Comparison of ENCODE assay signal across 10 cellular contexts in the genomic region with DNA sequence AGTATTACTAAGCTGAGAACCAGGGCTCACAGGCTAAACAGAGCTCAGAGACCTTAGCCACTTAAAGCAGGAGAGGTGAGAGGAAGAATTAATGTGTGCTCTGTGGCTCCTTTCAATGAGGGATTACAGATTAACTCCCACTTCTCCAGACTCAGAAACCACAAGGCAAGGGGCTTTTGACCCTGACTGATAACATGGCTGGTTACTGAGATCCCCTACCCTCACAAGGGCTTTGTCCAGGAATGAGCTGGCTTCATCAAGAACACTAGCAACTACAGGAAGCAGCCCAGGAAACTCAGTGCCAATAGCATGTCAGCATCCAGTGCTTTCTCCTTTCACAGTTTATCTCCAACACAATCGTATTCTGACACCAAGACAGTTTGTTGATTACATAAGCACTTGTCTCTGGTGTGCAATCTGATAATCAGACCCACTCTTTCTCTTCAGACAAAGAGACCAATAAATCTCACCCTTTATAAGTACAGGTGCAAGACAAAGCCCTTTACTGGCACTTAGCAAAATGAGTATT. TPM values are rescaled to one million over a fixed set of nuclear protein-coding genes. Genes with fewer than 3 reads are reported as not detected.
A peak's percentile ranks its signal among the peaks of the same experiment; 100 is the strongest.
DNase-seq lines count a peak whose midpoint lies in the region; ATAC-seq and TF ChIP-seq lines count a peak whose summit lies in the region.
"Had no signal": no experiment of that assay in that cellular context is flagged by ENCODE, and none has a peak within 500 bp of the region (broad histone marks: within the 10 kb centered on the region; RNA-seq: fewer than 3 reads in every experiment).

No MANE protein-coding gene starts in this region.

- H3K27ac ChIP-seq in endodermal cell (ENCODE audit: low read depth, low read length): no peak overlapping the region
- H3K27ac ChIP-seq in heart left ventricle: no peak overlapping the region
- H3K27ac ChIP-seq: left lung had no signal

- H3K27me3 ChIP-seq in endodermal cell (ENCODE audit: control insufficient read depth, insufficient read depth, low read length, poor library complexity, severe bottlenecking) (no peaks in the 10 kb centered on the region), heart left ventricle (no peaks in the 10 kb centered on the region)
- H3K27me3 ChIP-seq: BE2C, left lung had no signal

- H3K4me1 Mint-ChIP-seq in endodermal cell: peaks cover 43% of the 10 kb centered on the region
- H3K4me1 Mint-ChIP-seq in activated CD4-positive, alpha-beta memory T cell treated with anti-CD3 and anti-CD28 coated beads for 36 hours (ENCODE audit: low read depth): no peaks in the 10 kb centered on the region

- H3K4me3 Mint-ChIP-seq in endodermal cell: no peak overlapping the region
- no peak overlapping the region for H3K4me3 Mint-ChIP-seq in activated CD4-positive, alpha-beta memory T cell treated with anti-CD3 and anti-CD28 coated beads for 36 hours

- H3K4me3 ChIP-seq in endodermal cell (ENCODE audit: low read length): no peak overlapping the region
- no peak overlapping the region for H3K4me3 ChIP-seq in heart left ventricle
- H3K4me3 ChIP-seq: left lung had no signal

- no peak for TF ChIP-seq CTCF in endodermal cell (conservative IDR thresholded peaks at IDR 0.05)
- no peak for TF ChIP-seq CTCF in heart left ventricle (IDR thresholded peaks at IDR 0.05)

- no peak overlapping the region for H3K9ac ChIP-seq in endodermal cell (ENCODE audit: extremely low read depth, low read length, poor library complexity, severe bottlenecking)

- H3K27me3 Mint-ChIP-seq in endodermal cell (ENCODE audit: insufficient read depth): no peaks in the 10 kb centered on the region
- no peaks in the 10 kb centered on the region for H3K27me3 Mint-ChIP-seq in activated CD4-positive, alpha-beta memory T cell treated with anti-CD3 and anti-CD28 coated beads for 36 hours

- ATAC-seq in GM21786 (IDR thresholded peaks at IDR 0.05; ENCODE audit: unreplicated experiment) (peak; percentile 42), GM21526 (IDR thresholded peaks at IDR 0.05; ENCODE audit: low FRiP score, unreplicated experiment) (no peak), heart left ventricle (no peak)
- ATAC-seq: left lung had no signal

- peak overlapping the region; percentile 53 for H3K27ac Mint-ChIP-seq in endodermal cell
- H3K27ac Mint-ChIP-seq in activated CD4-positive, alpha-beta memory T cell treated with anti-CD3 and anti-CD28 coated beads for 36 hours: no peak overlapping the region

- no peaks in the 10 kb centered on the region for H3K9me3 Mint-ChIP-seq in endodermal cell
- H3K9me3 Mint-ChIP-seq in activated CD4-positive, alpha-beta memory T cell treated with anti-CD3 and anti-CD28 coated beads for 36 hours: no peaks in the 10 kb centered on the region

- peaks cover 34% of the 10 kb centered on the region for H3K36me3 Mint-ChIP-seq in endodermal cell (ENCODE audit: low read depth)
- H3K36me3 Mint-ChIP-seq in activated CD4-positive, alpha-beta memory T cell treated with anti-CD3 and anti-CD28 coated beads for 36 hours: peaks cover 18% of the 10 kb centered on the region

- intact Hi-C loops in heart left ventricle (cut with DNase I): loop anchor here in 5 of 10 donors (2.0 to 5.0 kb wide), 3 partner anchors 99 to 281 kb away; no protein-coding TSS in a partner anchor
- intact Hi-C loops in activated CD4-positive, alpha-beta memory T cell treated with anti-CD3 and anti-CD28 coated beads for 36 hours (cut with micrococcal nuclease): no loop called here

- H3K9me3 ChIP-seq in endodermal cell (ENCODE audit: control insufficient read depth, low read length) (no peaks in the 10 kb centered on the region), heart left ventricle (no peaks in the 10 kb centered on the region)
- H3K9me3 ChIP-seq: BE2C, left lung had no signal

- 38 to 78% methylated on average over 1 of the region's 1 CpG for WGBS in endodermal cell (ENCODE audit: insufficient coverage in 1 of 2, insufficient read length in 1 of 2), 2 experiments
- 35 to 56% (median 39%) methylated on average over 1 of the region's 1 CpG for WGBS in heart left ventricle, 4 donors

- peak; percentile 46 for DNase-seq in Ammon's horn (ENCODE audit: low spot score)
- peak; percentile 55 for DNase-seq in NCI-H2227 treated with DMSO at 0.1 percent for 48 hours (lab: John Stamatoyannopoulos, UW)
- peak; percentile 63 for DNase-seq in endodermal cell
- no peak for DNase-seq in HCEC 1CT
- no peak for DNase-seq in heart left ventricle
- no peak for DNase-seq in activated CD4-positive, alpha-beta memory T cell treated with anti-CD3 and anti-CD28 coated beads for 36 hours
- DNase-seq: BE2C, left lung had no signal

- H3K36me3 ChIP-seq in endodermal cell (ENCODE audit: control insufficient read depth, insufficient read depth, low read length): peaks cover 36% of the 10 kb centered on the region
- peaks cover 0 to 92% (median 73%) of the 10 kb centered on the region in 9 donors for H3K36me3 ChIP-seq in heart left ventricle
- H3K36me3 ChIP-seq: BE2C had no signal

- POLR2A ChIA-PET in activated CD4-positive, alpha-beta memory T cell treated with anti-CD3 and anti-CD28 coated beads for 36 hours (lab: Charles Lee): no interaction called here

- CTCF ChIA-PET in activated CD4-positive, alpha-beta memory T cell treated with anti-CD3 and anti-CD28 coated beads for 36 hours (lab: Charles Lee): interaction anchor here (0.7 to 1.4 kb wide), 3 partner anchors 99 to 279 kb away, joined by 3 to 5 read pairs (median 4); no protein-coding TSS in a partner anchor

- TF ChIP-seq POLR2A in heart left ventricle (IDR thresholded peaks at IDR 0.05): no peak

- H3K4me1 ChIP-seq in endodermal cell (ENCODE audit: control insufficient read depth, insufficient read depth, low read length) (peaks cover 19% of the 10 kb centered on the region), heart left ventricle (peaks cover 0 to 2% (median 0%) of the 10 kb centered on the region in 12 donors)
- H3K4me1 ChIP-seq: BE2C, left lung had no signal

RNA-seq across cellular contexts. Expression of gene ERI3, which starts 38.8 kb away (rescaled TPM):
- 10 to 100 TPM; 71.9 to 92.1 TPM for total RNA-seq in endodermal cell
- polyA plus RNA-seq in endodermal cell (2013, experiment 1 of 2): 56.5 TPM
- 59.4 TPM for polyA plus RNA-seq in endodermal cell (2013, experiment 2 of 2)
- total RNA-seq in heart left ventricle: 10 to 100 TPM; 42.0 to 57.0 (median 48.0) TPM
- polyA plus RNA-seq in heart left ventricle: 10 to 100 TPM; 29.8 to 68.9 TPM
- total RNA-seq in activated CD4-positive, alpha-beta memory T cell treated with anti-CD3 and anti-CD28 coated beads for 36 hours: 10 to 100 TPM; 35.7 to 37.0 TPM

Comparison
In these comparisons a context has a peak if more than half of its experiments do, and no peak if none do; other contexts are left out.
1. DNase-seq: peak in Ammon's horn (single experiment), NCI-H2227 treated with DMSO at 0.1 percent for 48 hours (single experiment) and endodermal cell (single experiment); none in HCEC 1CT (single experiment), heart left ventricle (0 of 5) and activated CD4-positive, alpha-beta memory T cell treated with anti-CD3 and anti-CD28 coated beads for 36 hours (single experiment).